Comparison of ENCODE assay signal across 16 cellular contexts in genomic region chr10:29731760-29732159, GRCh38.
DNase-seq lines count a peak whose midpoint lies in the region; ATAC-seq, FAIRE-seq and TF ChIP-seq lines count a peak whose summit lies in the region.
"Had no signal": no experiment of that assay in that cellular context is flagged by ENCODE, and none has a peak within 500 bp of the region (broad histone marks: within the 10 kb centered on the region; RNA-seq: fewer than 3 reads in every experiment).

No MANE protein-coding gene starts in this region.

- H3K4me3 ChIP-seq in DND-41 (ENCODE audit: low read depth in 1 of 2, low read length in 2 of 2), result no peak overlapping the region
- H3K4me3 ChIP-seq in gastroesophageal sphincter, result peak overlapping the region; percentile 21 to 98
- H3K4me3 ChIP-seq in psoas muscle, result peak overlapping the region; percentile 94
- H3K4me3 ChIP-seq in small intestine (ENCODE audit: low read depth in 1 of 2, low read length in 2 of 2), result no peak overlapping the region
- H3K4me3 ChIP-seq: left ventricle myocardium inferior had no signal

- no peak overlapping the region for H3K9ac ChIP-seq in DND-41 (ENCODE audit: low read depth, low read length)

- H3K27ac ChIP-seq in DND-41 (ENCODE audit: low read length) (no peak overlapping the region), gastroesophageal sphincter (peak overlapping the region; percentile 52 to 100 (median 98)), psoas muscle (peak overlapping the region; percentile 54), small intestine (ENCODE audit: low read depth in 1 of 2, low read length in 1 of 2) (no peak overlapping the region)
- H3K27ac ChIP-seq: epithelial cell of prostate, HL-60, left ventricle myocardium inferior had no signal

- H3K4me2 ChIP-seq in DND-41 (ENCODE audit: insufficient read depth, low read length), result peak overlapping the region; percentile 3; the same call in 1 of the 2 replicates

- H3K36me3 ChIP-seq in DND-41 (ENCODE audit: insufficient read depth, low read length) (peaks cover 8% of the 10 kb centered on the region; the same call in 1 of the 2 replicates), gastroesophageal sphincter (peaks cover 0 to 14% of the 10 kb centered on the region in 2 donors), psoas muscle (ENCODE audit: insufficient read depth in 1 of 2, low read depth in 1 of 2) (peaks cover 0 to 8% of the 10 kb centered on the region in 2 donors), small intestine (ENCODE audit: control insufficient read depth in 2 of 2, insufficient read depth in 2 of 2, low read length in 2 of 2) (no peaks in the 10 kb centered on the region)
- H3K36me3 ChIP-seq: left ventricle myocardium inferior had no signal

- 38 to 57% methylated on average over 9 to 10 of the region's 12 CpGs for WGBS in gastroesophageal sphincter (ENCODE audit: low coverage in 1 of 2), 2 donors
- WGBS in psoas muscle, 3 donors, result 39 to 61% (median 40%) methylated on average over 12 of the region's 12 CpGs
- 84 to 95% (median 85%) methylated on average over 12 of the region's 12 CpGs for WGBS in small intestine, 3 donors

- peaks cover 34% of the 10 kb centered on the region for H3K4me1 ChIP-seq in DND-41 (ENCODE audit: insufficient read depth, low read length)
- peaks cover 7 to 79% (median 14%) of the 10 kb centered on the region in 3 donors for H3K4me1 ChIP-seq in gastroesophageal sphincter
- peaks cover 62% of the 10 kb centered on the region for H3K4me1 ChIP-seq in psoas muscle
- H3K4me1 ChIP-seq in small intestine (ENCODE audit: control insufficient read depth in 2 of 2, insufficient read depth in 1 of 2, low read depth in 1 of 2, low read length in 1 of 2), result peaks cover 0 to 5% of the 10 kb centered on the region in 2 donors

- peaks cover 7% of the 10 kb centered on the region; the same call in 1 of the 2 replicates for H4K20me1 ChIP-seq in DND-41 (ENCODE audit: insufficient read depth, low read length)

- no peak for ATAC-seq in DND-41 (ENCODE audit: insufficient read depth, low read depth)
- ATAC-seq in gastroesophageal sphincter, result no peak
- no peak for ATAC-seq in psoas muscle
- ATAC-seq: activated naive CD4-positive, alpha-beta T cell treated with anti-CD3 and anti-CD28 coated beads, Interleukin-2, amount 50 U/mL, for 72 hours; T-cell had no signal

- no peak for TF ChIP-seq POLR2A in gastroesophageal sphincter (IDR thresholded peaks at IDR 0.05)

- TF ChIP-seq EP300 in gastroesophageal sphincter (IDR thresholded peaks at IDR 0.05), result no peak

- intact Hi-C loops in psoas muscle (cut with DNase I) (loop anchor here (5.0 to 10.0 kb wide), 3 partner anchors 84 to 213 kb away; no protein-coding TSS in a partner anchor), posterior vena cava (cut with DNase I) (loop anchor here in 1 of 2 donors (10.0 kb wide), 2 partner anchors 97 to 113 kb away; partner anchors contain the start of gene SVIL)

- H3K27me3 ChIP-seq in DND-41 (ENCODE audit: insufficient read depth, low read length, poor library complexity), result no peaks in the 10 kb centered on the region
- no peaks in the 10 kb centered on the region for H3K27me3 ChIP-seq in gastroesophageal sphincter
- no peaks in the 10 kb centered on the region for H3K27me3 ChIP-seq in psoas muscle (ENCODE audit: insufficient read depth in 3 of 3, low read length in 2 of 3)
- H3K27me3 ChIP-seq in small intestine (ENCODE audit: control insufficient read depth in 2 of 2, insufficient read depth in 2 of 2, low read length in 2 of 2), result no peaks in the 10 kb centered on the region

- no peak for TF ChIP-seq CTCF in DND-41 (IDR thresholded peaks at IDR 0.05; ENCODE audit: borderline replicate concordance, extremely low read depth, low read length, poor library complexity, severe bottlenecking)
- TF ChIP-seq CTCF in gastroesophageal sphincter (IDR thresholded peaks at IDR 0.05), result no peak
- TF ChIP-seq CTCF in psoas muscle (IDR thresholded peaks at IDR 0.05), result no peak

- no peak for FAIRE-seq in small intestine (lab: Jason Lieb, UNC)
- FAIRE-seq: D721Med had no signal

- H3K9me3 ChIP-seq in DND-41 (ENCODE audit: insufficient read depth, low read length, severe bottlenecking) (no peaks in the 10 kb centered on the region), gastroesophageal sphincter (no peaks in the 10 kb centered on the region), psoas muscle (no peaks in the 10 kb centered on the region), small intestine (ENCODE audit: control insufficient read depth, low read depth) (no peaks in the 10 kb centered on the region)
- H3K9me3 ChIP-seq: left ventricle myocardium inferior had no signal

- H2AFZ ChIP-seq in DND-41 (ENCODE audit: low read depth, low read length), result no peak overlapping the region

- DNase-seq in DND-41, result no peak
- peak; percentile 47 to 80 for DNase-seq in NCI-H524 (lab: John Stamatoyannopoulos, UW)
- DNase-seq in psoas muscle, result no peak
- DNase-seq in NCI-H187 treated with DMSO at 0.1 percent for 48 hours (lab: John Stamatoyannopoulos, UW), result no peak
- DNase-seq in activated CD4-positive, alpha-beta T cell treated with anti-CD3 and anti-CD28 coated beads for 48 hours, result no peak
- no peak for DNase-seq in small intestine
- DNase-seq in posterior vena cava (ENCODE audit: low spot score), result no peak
- DNase-seq: activated CD4-positive, CD25-positive, alpha-beta regulatory T cell treated with anti-CD3 and anti-CD28 coated beads, Interleukin-2, amount 50 U/mL, for 72 hours; left ventricle myocardium inferior; stimulated activated CD4-positive, alpha-beta T cell treated with anti-CD3 and anti-CD28 coated beads, Interleukin-12 subunit alpha, Interleukin-12 subunit beta, amount 100 ng/mL, for 4 hours; T-cell had no signal

- peaks cover 82% of the 10 kb centered on the region for H3K79me2 ChIP-seq in DND-41 (ENCODE audit: insufficient read depth, low read length)

Comparison
In these comparisons a context has a peak if more than half of its experiments do, and no peak if none do; other contexts are left out.
1. DNase-seq: peak in NCI-H524 (2 of 2); none in DND-41 (single experiment), psoas muscle (0 of 2), NCI-H187 treated with DMSO at 0.1 percent for 48 hours (single experiment), activated CD4-positive, alpha-beta T cell treated with anti-CD3 and anti-CD28 coated beads for 48 hours (single experiment), small intestine (single experiment) and posterior vena cava (single experiment).
2. H3K27ac ChIP-seq: peak in gastroesophageal sphincter (4 of 4) and psoas muscle (single experiment); none in DND-41 (single experiment) and small intestine (0 of 2).
3. H3K4me3 ChIP-seq: peak in gastroesophageal sphincter (2 of 2) and psoas muscle (single experiment); none in DND-41 (0 of 2) and small intestine (0 of 2).